In genomic region chr1:115656461-115657077, GRCh38 we compare ENCODE assay signal across 27 cellular contexts.
"Had no signal": no experiment of that assay in that cellular context is flagged by ENCODE, and none has a peak within 500 bp of the region (broad histone marks: within the 10 kb centered on the region; RNA-seq: fewer than 3 reads in every experiment).

No MANE protein-coding gene starts in this region.

- H3K27ac ChIP-seq: brain microvascular endothelial cell, esophagus muscularis mucosa, left lung, neural progenitor cell, ovary, SK-N-MC, stomach, testis had no signal

- H3K27me3 ChIP-seq: brain microvascular endothelial cell, esophagus muscularis mucosa, left lung, neural progenitor cell, ovary, stomach, testis had no signal

- H3K4me1 ChIP-seq: testis had no signal

- H3K36me3 ChIP-seq: neural progenitor cell, ovary had no signal

- H3K4me1 Mint-ChIP-seq: activated B cell treated with CpG ODN at 0.5 μM for 24 hours had no signal

- H3K27ac Mint-ChIP-seq: activated B cell treated with CpG ODN at 0.5 μM for 24 hours; activated CD4-positive, alpha-beta memory T cell treated with anti-CD3 and anti-CD28 coated beads, Interleukin-2, amount 10 ng/mL, durations not matched to agents 7 days and 5 days; activated CD8-positive, alpha-beta memory T cell treated with anti-CD3 and anti-CD28 coated beads, Interleukin-2, amount 10 ng/mL, durations not matched to agents 7 days and 5 days; activated naive CD8-positive, alpha-beta T cell treated with anti-CD3 and anti-CD28 coated beads for 36 hours; activated T-helper 17 cell treated with anti-CD3 and anti-CD28 coated beads, Interleukin-2, amount 50 U/mL, for 72 hours; neural progenitor cell; stimulated activated effector memory CD8-positive, alpha-beta T cell treated with anti-CD3 and anti-CD28 coated beads, Interleukin-12 subunit alpha, Interleukin-12 subunit beta, amount 100 ng/mL, for 72 hours had no signal

- H3K9me3 Mint-ChIP-seq: activated B cell treated with CpG ODN at 0.5 μM for 24 hours; activated CD4-positive, alpha-beta memory T cell treated with anti-CD3 and anti-CD28 coated beads, Interleukin-2, amount 10 ng/mL, durations not matched to agents 7 days and 5 days; activated naive CD8-positive, alpha-beta T cell treated with anti-CD3 and anti-CD28 coated beads for 36 hours; activated T-helper 17 cell treated with anti-CD3 and anti-CD28 coated beads, Interleukin-2, amount 50 U/mL, for 72 hours; naive B cell; neural progenitor cell; stimulated activated effector memory CD8-positive, alpha-beta T cell treated with anti-CD3 and anti-CD28 coated beads, Interleukin-12 subunit alpha, Interleukin-12 subunit beta, amount 100 ng/mL, for 72 hours had no signal

- DNase-seq: activated B cell treated with CpG ODN at 0.5 μM for 24 hours; activated CD4-positive, alpha-beta memory T cell treated with anti-CD3 and anti-CD28 coated beads, Interleukin-2, amount 10 ng/mL, durations not matched to agents 7 days and 5 days; activated CD4-positive, alpha-beta T cell treated with anti-CD3 and anti-CD28 coated beads for 4 hours; activated CD8-positive, alpha-beta memory T cell treated with anti-CD3 and anti-CD28 coated beads, Interleukin-2, amount 10 ng/mL, durations not matched to agents 7 days and 5 days; activated naive CD4-positive, alpha-beta T cell; activated naive CD8-positive, alpha-beta T cell treated with anti-CD3 and anti-CD28 coated beads for 36 hours; activated T-cell treated with anti-CD3 and anti-CD28 coated beads, Interleukin-2, amount 50 U/mL, for 1 hour; brain microvascular endothelial cell; central memory CD4-positive, alpha-beta T cell; cortex of kidney; effector CD4-positive, alpha-beta T cell; left lung; mucosa of descending colon; naive B cell; ovary; stimulated activated CD4-positive, alpha-beta T cell treated with anti-CD3 and anti-CD28 coated beads, Interleukin-4, amount 100 ng/mL, for 1 hour; stomach; testis had no signal

- H3K4me2 ChIP-seq: neural progenitor cell, smooth muscle cell had no signal

- H3K36me3 Mint-ChIP-seq: activated naive CD8-positive, alpha-beta T cell treated with anti-CD3 and anti-CD28 coated beads for 36 hours; naive B cell had no signal

- ATAC-seq: activated CD8-positive, alpha-beta memory T cell treated with anti-CD3 and anti-CD28 coated beads, Interleukin-2, amount 10 ng/mL, durations not matched to agents 7 days and 5 days; activated T-helper 17 cell treated with anti-CD3 and anti-CD28 coated beads, Interleukin-2, amount 50 U/mL, for 72 hours; left lung; mucosa of descending colon; sciatic nerve; stimulated activated effector memory CD8-positive, alpha-beta T cell treated with anti-CD3 and anti-CD28 coated beads, Interleukin-12 subunit alpha, Interleukin-12 subunit beta, amount 100 ng/mL, for 72 hours had no signal

- H3K4me3 ChIP-seq: esophagus muscularis mucosa, left lung, mucosa of descending colon, neural progenitor cell, ovary, SK-N-MC, smooth muscle cell, stomach, testis had no signal

- H3K4me3 Mint-ChIP-seq: activated B cell treated with CpG ODN at 0.5 μM for 24 hours; activated CD4-positive, alpha-beta memory T cell treated with anti-CD3 and anti-CD28 coated beads, Interleukin-2, amount 10 ng/mL, durations not matched to agents 7 days and 5 days; activated CD8-positive, alpha-beta memory T cell treated with anti-CD3 and anti-CD28 coated beads, Interleukin-2, amount 10 ng/mL, durations not matched to agents 7 days and 5 days; activated naive CD8-positive, alpha-beta T cell treated with anti-CD3 and anti-CD28 coated beads for 36 hours; activated T-helper 17 cell treated with anti-CD3 and anti-CD28 coated beads, Interleukin-2, amount 50 U/mL, for 72 hours; naive B cell; neural progenitor cell; stimulated activated effector memory CD8-positive, alpha-beta T cell treated with anti-CD3 and anti-CD28 coated beads, Interleukin-12 subunit alpha, Interleukin-12 subunit beta, amount 100 ng/mL, for 72 hours had no signal

- FAIRE-seq: endothelial cell of umbilical vein, islet of Langerhans had no signal

- H3K27me3 Mint-ChIP-seq: activated B cell treated with CpG ODN at 0.5 μM for 24 hours; activated CD4-positive, alpha-beta memory T cell treated with anti-CD3 and anti-CD28 coated beads, Interleukin-2, amount 10 ng/mL, durations not matched to agents 7 days and 5 days; activated CD8-positive, alpha-beta memory T cell treated with anti-CD3 and anti-CD28 coated beads, Interleukin-2, amount 10 ng/mL, durations not matched to agents 7 days and 5 days; activated T-helper 17 cell treated with anti-CD3 and anti-CD28 coated beads, Interleukin-2, amount 50 U/mL, for 72 hours had no signal

- H3K9me3 ChIP-seq: esophagus muscularis mucosa, left lung, mucosa of descending colon, ovary, stomach, testis had no signal

- H3K9ac ChIP-seq: neural progenitor cell had no signal

- H2AFZ ChIP-seq: neural progenitor cell had no signal
